Comparison of ENCODE assay signal across 8 cellular contexts in the genomic region with DNA sequence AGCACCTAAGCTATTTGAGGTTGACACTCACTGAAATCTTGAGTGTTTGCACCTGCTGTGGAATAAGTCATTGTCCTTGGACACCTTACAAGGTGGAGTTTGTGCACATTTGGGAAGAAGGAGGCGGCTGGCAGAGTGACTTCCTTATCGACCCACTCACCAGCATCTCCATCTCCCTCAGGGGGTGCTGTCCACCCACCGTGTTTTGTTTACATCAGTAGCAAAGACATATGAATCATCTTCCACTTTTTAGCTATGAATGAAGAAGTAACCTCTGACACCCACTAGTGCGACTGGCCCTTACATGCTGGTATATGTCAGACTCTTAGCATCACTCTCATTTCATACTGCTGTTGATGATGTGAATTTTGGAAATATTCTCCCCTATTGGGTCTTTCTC.
DNase-seq lines count a peak whose midpoint lies in the region; ATAC-seq and TF ChIP-seq lines count a peak whose summit lies in the region.

No MANE protein-coding gene starts in this region.

- peaks cover 0 to 8% (median 0%) of the 10 kb centered on the region in 3 donors for H3K4me1 ChIP-seq in gastroesophageal sphincter
- peaks cover 17 to 21% of the 10 kb centered on the region in 2 donors for H3K4me1 ChIP-seq in thyroid gland
- H3K4me1 ChIP-seq in neural progenitor cell: peaks cover 6% of the 10 kb centered on the region

- TF ChIP-seq CTCF in GM10248 (IDR thresholded peaks at IDR 0.05; ENCODE audit: control extremely low read depth, extremely low read depth, low read depth, missing control alignments) (peak; percentile 21), gastroesophageal sphincter (IDR thresholded peaks at IDR 0.05) (no peak), thyroid gland (IDR thresholded peaks at IDR 0.05) (no peak), neural progenitor cell (IDR thresholded peaks at IDR 0.05) (no peak)

- H3K27ac ChIP-seq in gastroesophageal sphincter (no peak overlapping the region), thyroid gland (peak overlapping the region in 2 of 3 donors; percentile 42 to 51), neural progenitor cell (no peak overlapping the region)

- H2AFZ ChIP-seq in neural progenitor cell (replicated peaks): no peak overlapping the region

- H4K20me1 ChIP-seq in neural progenitor cell (ENCODE audit: low read depth): no peaks in the 10 kb centered on the region

- H3K4me3 Mint-ChIP-seq in activated CD4-positive, alpha-beta memory T cell treated with anti-CD3 and anti-CD28 coated beads for 36 hours: peak overlapping the region; percentile 17
- no peak overlapping the region for H3K4me3 Mint-ChIP-seq in neural progenitor cell

- H3K27me3 ChIP-seq in gastroesophageal sphincter: no peaks in the 10 kb centered on the region
- no peaks in the 10 kb centered on the region for H3K27me3 ChIP-seq in thyroid gland
- H3K27me3 ChIP-seq in neural progenitor cell: no peaks in the 10 kb centered on the region

- peaks cover 38% of the 10 kb centered on the region for H3K4me1 Mint-ChIP-seq in activated CD4-positive, alpha-beta memory T cell treated with anti-CD3 and anti-CD28 coated beads for 36 hours (ENCODE audit: low read depth)
- H3K4me1 Mint-ChIP-seq in neural progenitor cell: peaks cover 14% of the 10 kb centered on the region

- H3K27me3 Mint-ChIP-seq in activated CD4-positive, alpha-beta memory T cell treated with anti-CD3 and anti-CD28 coated beads for 36 hours: no peaks in the 10 kb centered on the region
- peaks cover 2% of the 10 kb centered on the region for H3K27me3 Mint-ChIP-seq in neural progenitor cell (ENCODE audit: insufficient read depth, low read depth)

- DNase-seq in GM10248 (ENCODE audit: extremely low spot score) (peak; percentile 38), thyroid gland (no peak), cerebellar nuclear complex (lab: John Stamatoyannopoulos, UW) (no peak), neural progenitor cell (ENCODE audit: low spot score) (no peak)
- peak; percentile 74 for DNase-seq in activated CD4-positive, alpha-beta memory T cell treated with anti-CD3 and anti-CD28 coated beads for 36 hours

- no peaks in the 10 kb centered on the region for H3K79me2 ChIP-seq in neural progenitor cell (ENCODE audit: low read depth)

- WGBS in gastroesophageal sphincter (ENCODE audit: low coverage in 1 of 2), 2 donors: 47 to 56% methylated on average over 4 of the region's 4 CpGs
- WGBS in thyroid gland, 2 donors: 78 to 87% methylated on average over 4 of the region's 4 CpGs

- no peaks in the 10 kb centered on the region for H3K9me3 Mint-ChIP-seq in activated CD4-positive, alpha-beta memory T cell treated with anti-CD3 and anti-CD28 coated beads for 36 hours
- H3K9me3 Mint-ChIP-seq in neural progenitor cell: no peaks in the 10 kb centered on the region

- peak; percentile 46 for ATAC-seq in HG02973 (IDR thresholded peaks at IDR 0.05; ENCODE audit: unreplicated experiment)
- ATAC-seq in gastroesophageal sphincter: peak; percentile 41
- ATAC-seq in GM21526 (IDR thresholded peaks at IDR 0.05; ENCODE audit: low FRiP score, unreplicated experiment): no peak

- POLR2A ChIA-PET in GM10248 (lab: Yijun Ruan, JAX): no interaction called here
- POLR2A ChIA-PET in activated CD4-positive, alpha-beta memory T cell treated with anti-CD3 and anti-CD28 coated beads for 36 hours (lab: Charles Lee): interaction anchor here (0.7 to 2.2 kb wide), 4 partner anchors 11 to 149 kb away, joined by 3 to 6 read pairs (median 4); a partner anchor contains a TSS

- H3K4me3 ChIP-seq in gastroesophageal sphincter (no peak overlapping the region), thyroid gland (replicated peaks in 1 of 3) (no peak overlapping the region), neural progenitor cell (no peak overlapping the region)

- no peaks in the 10 kb centered on the region for H3K36me3 ChIP-seq in gastroesophageal sphincter
- H3K36me3 ChIP-seq in thyroid gland: no peaks in the 10 kb centered on the region
- no peaks in the 10 kb centered on the region for H3K36me3 ChIP-seq in neural progenitor cell

- TF ChIP-seq EP300 in gastroesophageal sphincter (IDR thresholded peaks at IDR 0.05): no peak

- peak overlapping the region; percentile 87 for H3K27ac Mint-ChIP-seq in activated CD4-positive, alpha-beta memory T cell treated with anti-CD3 and anti-CD28 coated beads for 36 hours
- no peak overlapping the region for H3K27ac Mint-ChIP-seq in neural progenitor cell

- TF ChIP-seq POLR2A in gastroesophageal sphincter (IDR thresholded peaks at IDR 0.05) (no peak), thyroid gland (IDR thresholded peaks at IDR 0.05) (no peak)

- H3K9me3 ChIP-seq in gastroesophageal sphincter (no peaks in the 10 kb centered on the region), thyroid gland (no peaks in the 10 kb centered on the region), neural progenitor cell (ENCODE audit: low read depth) (no peaks in the 10 kb centered on the region)

- H3F3A ChIP-seq in neural progenitor cell (ENCODE audit: low read depth): no peaks in the 10 kb centered on the region

- H3K9ac ChIP-seq in neural progenitor cell: no peak overlapping the region

- intact Hi-C loops in activated CD4-positive, alpha-beta memory T cell treated with anti-CD3 and anti-CD28 coated beads for 36 hours (cut with micrococcal nuclease): loop anchor here (1.0 to 5.0 kb wide), 8 partner anchors 58 to 1623 kb away; a partner anchor contains a TSS
- intact Hi-C loops in thyroid gland (cut with DNase I): no loop called here

- H3K4me2 ChIP-seq in neural progenitor cell: no peak overlapping the region

- H3K36me3 Mint-ChIP-seq in activated CD4-positive, alpha-beta memory T cell treated with anti-CD3 and anti-CD28 coated beads for 36 hours: no peaks in the 10 kb centered on the region
- no peaks in the 10 kb centered on the region for H3K36me3 Mint-ChIP-seq in neural progenitor cell

- CTCF ChIA-PET in GM10248 (lab: Yijun Ruan, JAX): interaction anchor here (0.8 to 2.8 kb wide), 9 partner anchors 11 to 204 kb away, joined by 3 to 10 read pairs (median 3); no protein-coding TSS in a partner anchor
- CTCF ChIA-PET in activated CD4-positive, alpha-beta memory T cell treated with anti-CD3 and anti-CD28 coated beads for 36 hours (lab: Charles Lee): interaction anchor here (0.6 to 3.4 kb wide), 11 partner anchors 8 to 503 kb away, joined by 3 to 21 read pairs (median 4); no protein-coding TSS in a partner anchor

Comparison
In these comparisons a context has a peak if more than half of its experiments do, and no peak if none do; other contexts are left out.
1. DNase-seq: peak in GM10248 (single experiment) and activated CD4-positive, alpha-beta memory T cell treated with anti-CD3 and anti-CD28 coated beads for 36 hours (single experiment); none in thyroid gland (0 of 2), cerebellar nuclear complex (0 of 2) and neural progenitor cell (single experiment).
2. H3K27ac ChIP-seq: peak in thyroid gland (2 of 3); none in gastroesophageal sphincter (0 of 4) and neural progenitor cell (single experiment).